ENCODE assay signal across 7 cellular contexts in genomic region chr14:22819191-22819988, GRCh38. TPM values are rescaled to one million over a fixed set of nuclear protein-coding genes. Genes with fewer than 3 reads are reported as not detected.
DNase-seq lines count a peak whose midpoint lies in the region; ATAC-seq and TF ChIP-seq lines count a peak whose summit lies in the region.
"Had no signal": no experiment of that assay in that cellular context is flagged by ENCODE, and none has a peak within 500 bp of the region (broad histone marks: within the 10 kb centered on the region; RNA-seq: fewer than 3 reads in every experiment).

No MANE protein-coding gene starts in this region.

- H3K4me3 ChIP-seq in coronary artery: peak overlapping the region; percentile 70
- no peak overlapping the region for H3K4me3 ChIP-seq in prostate gland

- no peak for ATAC-seq in GM21723 (IDR thresholded peaks at IDR 0.05; ENCODE audit: unreplicated experiment)

- TF ChIP-seq POLR2A in prostate gland (IDR thresholded peaks at IDR 0.05): no peak

- no peaks in the 10 kb centered on the region for H3K36me3 ChIP-seq in prostate gland

- H3K27ac ChIP-seq in coronary artery (peak overlapping the region; percentile 72 to 94), prostate gland (peak overlapping the region; percentile 23 to 38)

- H3K4me1 Mint-ChIP-seq in T-helper 1 cell treated with Interleukin-12 subunit alpha and Interleukin-12 subunit beta and Interleukin-4 antibody, amounts not matched to agents 30 μg/mL and 1 μg/mL, for 36 hours (ENCODE audit: low read depth): peaks cover 29% of the 10 kb centered on the region

- H3K27ac Mint-ChIP-seq in T-helper 1 cell treated with Interleukin-12 subunit alpha and Interleukin-12 subunit beta and Interleukin-4 antibody, amounts not matched to agents 30 μg/mL and 1 μg/mL, for 36 hours: peak overlapping the region; percentile 43

- TF ChIP-seq CTCF in coronary artery (IDR thresholded peaks at IDR 0.05) (no peak), prostate gland (IDR thresholded peaks at IDR 0.05) (no peak)

- H3K9me3 Mint-ChIP-seq in T-helper 1 cell treated with Interleukin-12 subunit alpha and Interleukin-12 subunit beta and Interleukin-4 antibody, amounts not matched to agents 30 μg/mL and 1 μg/mL, for 36 hours: no peaks in the 10 kb centered on the region

- DNase-seq in T-helper 1 cell: no peak
- DNase-seq in coronary artery (ENCODE audit: low spot score): no peak
- no peak for DNase-seq in prostate gland (ENCODE audit: low spot score)
- DNase-seq in activated T-cell treated with anti-CD3 and anti-CD28 coated beads, Interleukin-2, amount 50 U/mL, for 48 hours: no peak
- DNase-seq: CD4-positive, CD25-positive, alpha-beta regulatory T cell had no signal

- no peaks in the 10 kb centered on the region for H3K27me3 ChIP-seq in prostate gland (replicated peaks; ENCODE audit: insufficient read depth)

- intact Hi-C loops in prostate gland (cut with DNase I): no loop called here

- H3K27me3 Mint-ChIP-seq in T-helper 1 cell treated with Interleukin-12 subunit alpha and Interleukin-12 subunit beta and Interleukin-4 antibody, amounts not matched to agents 30 μg/mL and 1 μg/mL, for 36 hours (ENCODE audit: low read depth): peaks cover 7% of the 10 kb centered on the region

- H3K9me3 ChIP-seq in prostate gland: no peaks in the 10 kb centered on the region

- H3K36me3 Mint-ChIP-seq in T-helper 1 cell treated with Interleukin-12 subunit alpha and Interleukin-12 subunit beta and Interleukin-4 antibody, amounts not matched to agents 30 μg/mL and 1 μg/mL, for 36 hours (ENCODE audit: low read depth): no peaks in the 10 kb centered on the region
- H3K36me3 Mint-ChIP-seq: CD4-positive, CD25-positive, alpha-beta regulatory T cell had no signal

- 27% methylated on average over 9 of the region's 9 CpGs for WGBS in prostate gland

- no peak overlapping the region for H3K4me3 Mint-ChIP-seq in T-helper 1 cell treated with Interleukin-12 subunit alpha and Interleukin-12 subunit beta and Interleukin-4 antibody, amounts not matched to agents 30 μg/mL and 1 μg/mL, for 36 hours
- H3K4me3 Mint-ChIP-seq: CD4-positive, CD25-positive, alpha-beta regulatory T cell had no signal

- H3K4me1 ChIP-seq in prostate gland (replicated peaks): no peaks in the 10 kb centered on the region

RNA-seq across cellular contexts. Expression of gene SLC7A7, which starts 4.2 kb away (rescaled TPM):
- total RNA-seq in prostate gland: 1 to 10 TPM; 4.6 to 8.1 TPM
- total RNA-seq: CD4-positive, CD25-positive, alpha-beta regulatory T cell had no signal

RNA-seq across cellular contexts. Expression of gene MRPL52, which starts 10.3 kb away (rescaled TPM):
- total RNA-seq in prostate gland: 100 to 1,000 TPM in 1 of 2 donors, 10 to 100 TPM in 1; 54.5 to 195 TPM

RNA-seq across cellular contexts. Expression of gene MMP14, which starts 17.0 kb away (rescaled TPM):
- total RNA-seq in prostate gland: 10 to 100 TPM; 64.9 to 90.4 TPM

RNA-seq across cellular contexts. Expression of gene LRP10, which starts 52.1 kb away (rescaled TPM):
- 100 to 1,000 TPM; 124 to 150 TPM for total RNA-seq in prostate gland

RNA-seq across cellular contexts. Expression of gene OXA1L, which starts 52.9 kb away (rescaled TPM):
- 10 to 100 TPM; 65.2 to 81.9 TPM for total RNA-seq in prostate gland
